Comparison of ENCODE assay signal across 18 cellular contexts in the genomic region with DNA sequence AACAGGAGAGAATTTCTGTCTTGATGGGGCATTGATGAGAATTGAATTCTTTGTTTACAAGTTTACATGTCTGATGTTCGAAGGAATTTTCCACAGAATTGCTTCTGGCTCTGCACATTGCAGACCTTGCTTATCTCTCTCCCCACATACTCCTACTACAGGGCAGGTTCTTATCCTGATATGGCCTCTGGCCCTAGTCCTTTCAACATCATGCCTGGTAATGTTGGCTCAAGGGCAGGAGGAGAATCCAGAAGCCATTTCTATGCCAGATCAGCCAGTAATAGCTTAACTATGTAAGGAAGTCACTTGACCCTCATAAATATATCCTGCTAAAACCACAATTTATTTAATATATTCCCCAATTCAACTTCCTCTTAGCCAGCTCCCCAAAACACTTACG. TPM values are rescaled to one million over a fixed set of nuclear protein-coding genes. Genes with fewer than 3 reads are reported as not detected.
A peak's percentile ranks its signal among the peaks of the same experiment; 100 is the strongest.
DNase-seq lines count a peak whose midpoint lies in the region.
"Had no signal": no experiment of that assay in that cellular context is flagged by ENCODE, and none has a peak within 500 bp of the region (broad histone marks: within the 10 kb centered on the region; RNA-seq: fewer than 3 reads in every experiment).

No MANE protein-coding gene starts in this region.

- no peak overlapping the region for H3K27ac ChIP-seq in CD4-positive, alpha-beta memory T cell (ENCODE audit: low read depth, low read length)
- H3K27ac ChIP-seq: adrenal gland, coronary artery, esophagus squamous epithelium, tibial artery had no signal

- H3K36me3 ChIP-seq in CD4-positive, alpha-beta memory T cell (ENCODE audit: insufficient read depth, low read length): no peaks in the 10 kb centered on the region
- H3K36me3 ChIP-seq: adrenal gland, esophagus squamous epithelium, tibial artery had no signal

- no peaks in the 10 kb centered on the region for H3K9me3 Mint-ChIP-seq in activated T-cell treated with anti-CD3 and anti-CD28 coated beads, Interleukin-2, amount 50 U/mL, for 24 hours
- no peaks in the 10 kb centered on the region for H3K9me3 Mint-ChIP-seq in CD4-positive, alpha-beta memory T cell
- H3K9me3 Mint-ChIP-seq: activated CD4-positive, alpha-beta memory T cell treated with anti-CD3 and anti-CD28 coated beads for 36 hours had no signal

- H3K27me3 Mint-ChIP-seq in activated T-cell treated with anti-CD3 and anti-CD28 coated beads, Interleukin-2, amount 50 U/mL, for 24 hours: no peaks in the 10 kb centered on the region
- no peaks in the 10 kb centered on the region for H3K27me3 Mint-ChIP-seq in CD4-positive, alpha-beta memory T cell
- H3K27me3 Mint-ChIP-seq: activated CD4-positive, alpha-beta memory T cell treated with anti-CD3 and anti-CD28 coated beads for 36 hours had no signal

- POLR2A ChIA-PET in CD4-positive, alpha-beta memory T cell (lab: Charles Lee; ENCODE audit: partially characterized antibody): interaction anchor here (1.0 to 1.8 kb wide), 2 partner anchors 24 to 41 kb away, joined by 3 to 4 read pairs; a partner anchor contains a TSS

- H3K4me3 ChIP-seq in CD4-positive, alpha-beta memory T cell (ENCODE audit: low read length in 2 of 2): no peak overlapping the region
- H3K4me3 ChIP-seq: adrenal gland, coronary artery, esophagus squamous epithelium, tibial artery had no signal

- intact Hi-C loops in CD4-positive, alpha-beta memory T cell (cut with micrococcal nuclease): no loop called here

- peaks cover 6% of the 10 kb centered on the region for H3K4me1 ChIP-seq in CD4-positive, alpha-beta memory T cell (ENCODE audit: insufficient read depth, low read length)
- H3K4me1 ChIP-seq: adrenal gland, tibial artery had no signal

- H3K27ac Mint-ChIP-seq in activated T-cell treated with anti-CD3 and anti-CD28 coated beads, Interleukin-2, amount 50 U/mL, for 24 hours: no peak overlapping the region
- no peak overlapping the region for H3K27ac Mint-ChIP-seq in CD4-positive, alpha-beta memory T cell
- H3K27ac Mint-ChIP-seq: activated CD4-positive, alpha-beta memory T cell treated with anti-CD3 and anti-CD28 coated beads for 36 hours had no signal

- H3K4me3 Mint-ChIP-seq in activated T-cell treated with anti-CD3 and anti-CD28 coated beads, Interleukin-2, amount 50 U/mL, for 24 hours: no peak overlapping the region
- no peak overlapping the region for H3K4me3 Mint-ChIP-seq in CD4-positive, alpha-beta memory T cell
- H3K4me3 Mint-ChIP-seq: activated CD4-positive, alpha-beta memory T cell treated with anti-CD3 and anti-CD28 coated beads for 36 hours had no signal

- CTCF ChIA-PET in CD4-positive, alpha-beta memory T cell (lab: Charles Lee; ENCODE audit: partially characterized antibody): no interaction called here

- H3K27me3 ChIP-seq in CD4-positive, alpha-beta memory T cell (ENCODE audit: insufficient read depth, low read length): no peaks in the 10 kb centered on the region
- H3K27me3 ChIP-seq: adrenal gland, esophagus squamous epithelium, tibial artery had no signal

- DNase-seq in AG20443 (ENCODE audit: low spot score) (peak; percentile 40), HuH-7.5 (ENCODE audit: low spot score) (peak; percentile 21), amniotic epithelial cell (ENCODE audit: low read depth) (peak; percentile 97), islet precursor cell (peak; percentile 68), ecto neural progenitor cell (ENCODE audit: low spot score) (no peak)
- DNase-seq in activated T-cell treated with anti-CD3 and anti-CD28 coated beads, Interleukin-2, amount 50 U/mL, for 24 hours: no peak
- DNase-seq in effector CD8-positive, alpha-beta T cell (lab: John Stamatoyannopoulos, UW): no peak
- DNase-seq in CD4-positive, alpha-beta memory T cell: no peak
- DNase-seq: activated CD4-positive, alpha-beta memory T cell treated with anti-CD3 and anti-CD28 coated beads for 36 hours; adrenal gland; AML-193; esophagus squamous epithelium; GOT3; NCI-H1417; NCI-H446 treated with DMSO at 0.1 percent for 48 hours; stimulated activated CD4-positive, alpha-beta T cell treated with anti-CD3 and anti-CD28 coated beads, Interleukin-4, amount 100 ng/mL, for 1 hour; tibial artery had no signal

- H3K9me3 ChIP-seq in CD4-positive, alpha-beta memory T cell (ENCODE audit: control insufficient read depth in 1 of 2, low read length in 2 of 2): no peaks in the 10 kb centered on the region
- H3K9me3 ChIP-seq: adrenal gland, esophagus squamous epithelium, tibial artery had no signal

- H3K36me3 Mint-ChIP-seq in activated T-cell treated with anti-CD3 and anti-CD28 coated beads, Interleukin-2, amount 50 U/mL, for 24 hours (ENCODE audit: low read depth): no peaks in the 10 kb centered on the region
- H3K36me3 Mint-ChIP-seq in CD4-positive, alpha-beta memory T cell: no peaks in the 10 kb centered on the region
- H3K36me3 Mint-ChIP-seq: activated CD4-positive, alpha-beta memory T cell treated with anti-CD3 and anti-CD28 coated beads for 36 hours had no signal

- peaks cover 18% of the 10 kb centered on the region for H3K4me1 Mint-ChIP-seq in activated T-cell treated with anti-CD3 and anti-CD28 coated beads, Interleukin-2, amount 50 U/mL, for 24 hours (ENCODE audit: low read depth)
- peaks cover 13 to 25% (median 18%) of the 10 kb centered on the region in 4 donors for H3K4me1 Mint-ChIP-seq in CD4-positive, alpha-beta memory T cell

RNA-seq across cellular contexts. Expression of a gene that starts 24.3 kb away (rescaled TPM):
- 10 to 100 TPM; 16.8 to 17.4 TPM for total RNA-seq in CD4-positive, alpha-beta memory T cell
- polyA plus RNA-seq in CD4-positive, alpha-beta memory T cell: 10 to 100 TPM; 34.0 to 40.4 TPM

Comparison
In these comparisons a context has a peak if more than half of its experiments do, and no peak if none do; other contexts are left out.
1. DNase-seq: peak in AG20443 (single experiment), HuH-7.5 (single experiment), amniotic epithelial cell (single experiment) and islet precursor cell (single experiment); none in activated T-cell treated with anti-CD3 and anti-CD28 coated beads, Interleukin-2, amount 50 U/mL, for 24 hours (single experiment), effector CD8-positive, alpha-beta T cell (single experiment), CD4-positive, alpha-beta memory T cell (0 of 5) and ecto neural progenitor cell (single experiment).